8 cellular contexts compared by ENCODE assay signal in the genomic region with DNA sequence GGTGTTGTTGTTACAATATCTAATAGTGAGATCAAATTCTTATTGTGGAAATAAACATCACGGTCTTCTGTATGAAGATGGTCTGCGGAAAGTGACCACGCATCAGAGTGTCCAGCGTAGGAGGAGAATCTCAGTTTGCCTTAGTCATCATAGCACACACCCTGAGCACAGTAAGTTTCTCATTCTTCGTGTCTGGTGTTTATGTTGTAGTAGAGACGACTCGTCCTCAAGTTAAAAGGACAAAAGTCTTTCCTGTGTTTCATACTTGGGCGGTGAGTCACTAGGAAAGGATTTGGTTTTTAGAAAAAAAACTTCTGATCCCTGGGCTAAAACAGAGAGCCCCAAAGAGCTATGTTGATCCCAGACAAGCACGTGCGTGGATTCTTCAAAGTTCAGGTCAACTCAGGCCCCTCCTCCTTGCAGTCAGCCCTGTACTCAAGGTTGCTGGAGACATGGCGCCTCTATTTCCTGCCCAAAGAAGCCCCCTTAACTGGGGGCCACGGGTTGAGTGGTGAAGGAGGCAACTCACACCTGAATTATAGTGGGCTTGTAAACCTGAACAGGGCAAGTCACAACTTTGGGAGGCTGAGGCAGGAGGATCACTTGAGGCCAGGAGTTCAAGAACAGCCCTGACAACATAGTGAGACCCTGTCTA.
DNase-seq lines count a peak whose midpoint lies in the region; ATAC-seq and TF ChIP-seq lines count a peak whose summit lies in the region.

No MANE protein-coding gene starts in this region.

- ATAC-seq in naive thymus-derived CD4-positive, alpha-beta T cell: peak; percentile 38
- ATAC-seq in naive thymus-derived CD8-positive, alpha-beta T cell: no peak

- H3K27ac ChIP-seq in naive thymus-derived CD4-positive, alpha-beta T cell (ENCODE audit: low read depth, low read length): no peak overlapping the region

- no peaks in the 10 kb centered on the region for H3K36me3 ChIP-seq in naive thymus-derived CD4-positive, alpha-beta T cell (ENCODE audit: control insufficient read depth in 2 of 3, insufficient read depth in 3 of 3, low read length in 3 of 3)

- H3K27ac Mint-ChIP-seq in CD14-positive monocyte: peak overlapping the region in 5 of 7 donors; percentile 14 to 81 (median 66)
- H3K27ac Mint-ChIP-seq in endothelial cell (ENCODE audit: unreplicated experiment): peak overlapping the region; percentile 88
- peak overlapping the region in 1 of 9 donors; percentile 73 for H3K27ac Mint-ChIP-seq in naive thymus-derived CD4-positive, alpha-beta T cell
- H3K27ac Mint-ChIP-seq in naive thymus-derived CD8-positive, alpha-beta T cell: no peak overlapping the region

- peaks cover 25 to 27% of the 10 kb centered on the region in 2 donors for H3K36me3 Mint-ChIP-seq in CD14-positive monocyte
- H3K36me3 Mint-ChIP-seq in endothelial cell (ENCODE audit: low read depth, unreplicated experiment): peaks cover 18% of the 10 kb centered on the region
- no peaks in the 10 kb centered on the region for H3K36me3 Mint-ChIP-seq in naive thymus-derived CD4-positive, alpha-beta T cell
- no peaks in the 10 kb centered on the region for H3K36me3 Mint-ChIP-seq in naive thymus-derived CD8-positive, alpha-beta T cell

- H3K27me3 Mint-ChIP-seq in CD14-positive monocyte (ENCODE audit: low read depth in 3 of 3) (peaks cover 0 to 1% (median 0%) of the 10 kb centered on the region in 3 donors), endothelial cell (ENCODE audit: unreplicated experiment) (peaks cover 2% of the 10 kb centered on the region)
- H3K27me3 Mint-ChIP-seq in naive thymus-derived CD4-positive, alpha-beta T cell: peaks cover 0 to 21% (median 4%) of the 10 kb centered on the region in 5 donors
- peaks cover 0 to 12% (median 3%) of the 10 kb centered on the region in 5 donors for H3K27me3 Mint-ChIP-seq in naive thymus-derived CD8-positive, alpha-beta T cell

- CTCF ChIA-PET in naive thymus-derived CD4-positive, alpha-beta T cell (lab: Charles Lee): no interaction called here

- H3K4me1 ChIP-seq in naive thymus-derived CD4-positive, alpha-beta T cell (ENCODE audit: control insufficient read depth in 2 of 2, insufficient read depth in 2 of 2, low read length in 2 of 2): no peaks in the 10 kb centered on the region

- H3K9me3 ChIP-seq in naive thymus-derived CD4-positive, alpha-beta T cell (ENCODE audit: control insufficient read depth in 2 of 3, low read length in 3 of 3): no peaks in the 10 kb centered on the region

- H3K4me1 Mint-ChIP-seq in CD14-positive monocyte: peaks cover 40% of the 10 kb centered on the region
- peaks cover 11% of the 10 kb centered on the region for H3K4me1 Mint-ChIP-seq in endothelial cell (ENCODE audit: unreplicated experiment)
- H3K4me1 Mint-ChIP-seq in naive thymus-derived CD4-positive, alpha-beta T cell: peaks cover 0 to 25% (median 2%) of the 10 kb centered on the region in 7 donors
- peaks cover 0 to 20% (median 4%) of the 10 kb centered on the region in 4 donors for H3K4me1 Mint-ChIP-seq in naive thymus-derived CD8-positive, alpha-beta T cell

- POLR2A ChIA-PET in naive thymus-derived CD4-positive, alpha-beta T cell (lab: Charles Lee): no interaction called here
- POLR2A ChIA-PET in naive thymus-derived CD8-positive, alpha-beta T cell (lab: Charles Lee): no interaction called here

- no peak overlapping the region for H3K4me3 Mint-ChIP-seq in CD14-positive monocyte
- H3K4me3 Mint-ChIP-seq in endothelial cell (ENCODE audit: unreplicated experiment): no peak overlapping the region
- peak overlapping the region in 1 of 10 donors; percentile 39 for H3K4me3 Mint-ChIP-seq in naive thymus-derived CD4-positive, alpha-beta T cell
- H3K4me3 Mint-ChIP-seq in naive thymus-derived CD8-positive, alpha-beta T cell: no peak overlapping the region

- TF ChIP-seq CTCF in CD14-positive monocyte (IDR thresholded peaks at IDR 0.05): no peak
- TF ChIP-seq CTCF in endothelial cell (IDR thresholded peaks at IDR 0.05; ENCODE audit: unreplicated experiment): no peak
- no peak for TF ChIP-seq CTCF in GM13977 (IDR thresholded peaks at IDR 0.05; ENCODE audit: extremely low read depth, insufficient read depth, missing control alignments)

- H3K27me3 ChIP-seq in naive thymus-derived CD4-positive, alpha-beta T cell (ENCODE audit: control insufficient read depth in 2 of 2, insufficient read depth in 2 of 2, low read length in 2 of 2): no peaks in the 10 kb centered on the region

- H3K4me3 ChIP-seq in naive thymus-derived CD4-positive, alpha-beta T cell (ENCODE audit: low read length): no peak overlapping the region

- intact Hi-C loops in CD14-positive monocyte (cut with micrococcal nuclease): no loop called here
- intact Hi-C loops in naive thymus-derived CD4-positive, alpha-beta T cell (cut with micrococcal nuclease): loop anchor here in 1 of 2 donors (10.0 kb wide), 1 partner anchor 47 kb away; no protein-coding TSS in a partner anchor
- intact Hi-C loops in head of caudate nucleus (cut with DNase I): no loop called here

- H3K9me3 Mint-ChIP-seq in CD14-positive monocyte: peaks cover 0 to 3% (median 0%) of the 10 kb centered on the region in 7 donors
- H3K9me3 Mint-ChIP-seq in endothelial cell (ENCODE audit: unreplicated experiment): no peaks in the 10 kb centered on the region
- H3K9me3 Mint-ChIP-seq in naive thymus-derived CD4-positive, alpha-beta T cell: peaks cover 0 to 5% (median 0%) of the 10 kb centered on the region in 11 donors
- no peaks in the 10 kb centered on the region for H3K9me3 Mint-ChIP-seq in naive thymus-derived CD8-positive, alpha-beta T cell

- DNase-seq in CD14-positive monocyte (ENCODE audit: low spot score) (no peak), MV-4-11 (lab: John Stamatoyannopoulos, UW) (peak; percentile 71), endothelial cell (ENCODE audit: low spot score) (no peak), NCI-H1694 (lab: John Stamatoyannopoulos, UW) (no peak), GM13977 (ENCODE audit: low spot score) (no peak), head of caudate nucleus (no peak)
- DNase-seq in naive thymus-derived CD4-positive, alpha-beta T cell: no peak
- DNase-seq in naive thymus-derived CD8-positive, alpha-beta T cell: no peak

- in situ Hi-C loops in GM13977 (cut with MboI; ENCODE audit: low pct_unique_long_range_greater_than_20kb, low sequenced_read_pairs, unreplicated experiment): no loop called here

Comparison
In these comparisons a context has a peak if more than half of its experiments do, and no peak if none do; other contexts are left out.
1. H3K27ac Mint-ChIP-seq: peak in CD14-positive monocyte (5 of 7) and endothelial cell (single experiment); none in naive thymus-derived CD8-positive, alpha-beta T cell (0 of 10).